1 cellular context compared by ENCODE assay signal in the genomic region with DNA sequence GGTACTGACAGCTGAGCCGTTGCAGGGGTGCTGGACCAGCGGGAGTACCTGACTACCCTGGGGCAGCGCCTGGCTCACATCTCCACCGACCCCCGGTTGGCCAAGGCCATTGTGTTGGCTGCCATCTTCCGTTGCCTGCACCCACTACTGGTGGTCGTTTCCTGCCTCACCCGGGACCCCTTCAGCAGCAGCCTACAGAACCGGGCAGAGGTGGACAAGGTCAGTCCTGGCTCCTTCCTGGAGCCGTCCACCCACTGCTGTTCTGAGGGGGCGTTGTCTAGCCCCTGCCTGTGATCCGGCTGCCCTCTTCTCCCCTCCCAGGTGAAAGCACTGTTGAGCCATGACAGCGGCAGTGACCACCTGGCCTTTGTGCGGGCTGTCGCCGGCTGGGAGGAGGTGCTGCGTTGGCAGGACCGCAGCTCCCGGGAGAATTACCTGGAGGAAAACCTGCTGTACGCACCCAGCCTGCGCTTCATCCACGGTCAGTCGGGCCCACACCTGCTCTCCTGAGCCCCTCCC.
TF ChIP-seq lines count a peak whose summit lies in the region.

No MANE protein-coding gene starts in this region.

TF ChIP-seq in HepG2, 621 proteins besides CTCF, POLR2A, EP300 and RAD21 (continues in another document):
- TF ChIP-seq, protein P1, sequence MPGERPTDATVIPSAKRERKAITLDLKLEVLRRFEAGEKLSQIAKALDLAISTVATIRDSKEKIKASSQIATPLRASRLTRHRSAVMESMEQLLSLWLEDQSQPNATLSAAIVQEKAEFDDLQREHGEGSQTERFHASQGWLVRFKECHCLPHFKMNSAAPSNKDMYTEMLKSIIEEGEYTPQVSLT (CRISPR knock-in tag; IDR thresholded peaks at IDR 0.05; ENCODE audit: borderline replicate concordance, low read depth), result no peak
- TF ChIP-seq ZNF556 (CRISPR knock-in tag; IDR thresholded peaks at IDR 0.05; ENCODE audit: borderline replicate concordance), result no peak
- no peak for TF ChIP-seq MED1 (CRISPR knock-in tag; IDR thresholded peaks at IDR 0.05)
- no peak for TF ChIP-seq SSRP1 (CRISPR knock-in tag; IDR thresholded peaks at IDR 0.05)
- TF ChIP-seq ZNF709 (CRISPR knock-in tag; IDR thresholded peaks at IDR 0.05), result no peak
- TF ChIP-seq, protein P2, sequence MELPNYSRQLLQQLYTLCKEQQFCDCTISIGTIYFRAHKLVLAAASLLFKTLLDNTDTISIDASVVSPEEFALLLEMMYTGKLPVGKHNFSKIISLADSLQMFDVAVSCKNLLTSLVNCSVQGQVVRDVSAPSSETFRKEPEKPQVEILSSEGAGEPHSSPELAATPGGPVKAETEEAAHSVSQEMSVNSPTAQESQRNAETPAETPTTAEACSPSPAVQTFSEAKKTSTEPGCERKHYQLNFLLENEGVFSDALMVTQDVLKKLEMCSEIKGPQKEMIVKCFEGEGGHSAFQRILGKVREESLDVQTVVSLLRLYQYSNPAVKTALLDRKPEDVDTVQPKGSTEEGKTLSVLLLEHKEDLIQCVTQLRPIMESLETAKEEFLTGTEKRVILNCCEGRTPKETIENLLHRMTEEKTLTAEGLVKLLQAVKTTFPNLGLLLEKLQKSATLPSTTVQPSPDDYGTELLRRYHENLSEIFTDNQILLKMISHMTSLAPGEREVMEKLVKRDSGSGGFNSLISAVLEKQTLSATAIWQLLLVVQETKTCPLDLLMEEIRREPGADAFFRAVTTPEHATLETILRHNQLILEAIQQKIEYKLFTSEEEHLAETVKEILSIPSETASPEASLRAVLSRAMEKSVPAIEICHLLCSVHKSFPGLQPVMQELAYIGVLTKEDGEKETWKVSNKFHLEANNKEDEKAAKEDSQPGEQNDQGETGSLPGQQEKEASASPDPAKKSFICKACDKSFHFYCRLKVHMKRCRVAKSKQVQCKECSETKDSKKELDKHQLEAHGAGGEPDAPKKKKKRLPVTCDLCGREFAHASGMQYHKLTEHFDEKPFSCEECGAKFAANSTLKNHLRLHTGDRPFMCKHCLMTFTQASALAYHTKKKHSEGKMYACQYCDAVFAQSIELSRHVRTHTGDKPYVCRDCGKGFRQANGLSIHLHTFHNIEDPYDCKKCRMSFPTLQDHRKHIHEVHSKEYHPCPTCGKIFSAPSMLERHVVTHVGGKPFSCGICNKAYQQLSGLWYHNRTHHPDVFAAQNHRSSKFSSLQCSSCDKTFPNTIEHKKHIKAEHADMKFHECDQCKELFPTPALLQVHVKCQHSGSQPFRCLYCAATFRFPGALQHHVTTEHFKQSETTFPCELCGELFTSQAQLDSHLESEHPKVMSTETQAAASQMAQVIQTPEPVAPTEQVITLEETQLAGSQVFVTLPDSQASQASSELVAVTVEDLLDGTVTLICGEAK (IDR thresholded peaks at IDR 0.05), result no peak
- TF ChIP-seq, protein P2 (CRISPR knock-in tag; IDR thresholded peaks at IDR 0.05), result no peak
- no peak for TF ChIP-seq JUND (CRISPR knock-in tag; IDR thresholded peaks at IDR 0.05)
- TF ChIP-seq AGO2 (optimal IDR thresholded peaks at IDR 0.05; ENCODE audit: low read depth, low read length), result peak; percentile 83
- TF ChIP-seq, protein P3, sequence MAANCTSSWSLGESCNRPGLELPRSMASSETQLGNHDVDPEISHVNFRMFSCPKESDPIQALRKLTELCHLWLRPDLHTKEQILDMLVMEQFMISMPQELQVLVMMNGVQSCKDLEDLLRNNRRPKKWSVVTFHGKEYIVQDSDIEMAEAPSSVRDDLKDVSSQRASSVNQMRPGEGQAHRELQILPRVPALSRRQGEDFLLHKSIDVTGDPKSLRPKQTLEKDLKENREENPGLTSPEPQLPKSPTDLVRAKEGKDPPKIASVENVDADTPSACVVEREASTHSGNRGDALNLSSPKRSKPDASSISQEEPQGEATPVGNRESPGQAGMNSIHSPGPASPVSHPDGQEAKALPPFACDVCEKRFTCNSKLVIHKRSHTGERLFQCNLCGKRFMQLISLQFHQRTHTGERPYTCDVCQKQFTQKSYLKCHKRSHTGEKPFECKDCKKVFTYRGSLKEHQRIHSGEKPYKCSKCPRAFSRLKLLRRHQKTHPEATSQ (CRISPR knock-in tag; IDR thresholded peaks at IDR 0.05; ENCODE audit: borderline replicate concordance), result no peak
- no peak for TF ChIP-seq ZNF567 (CRISPR knock-in tag; IDR thresholded peaks at IDR 0.05; ENCODE audit: borderline replicate concordance)
- TF ChIP-seq, protein P4, sequence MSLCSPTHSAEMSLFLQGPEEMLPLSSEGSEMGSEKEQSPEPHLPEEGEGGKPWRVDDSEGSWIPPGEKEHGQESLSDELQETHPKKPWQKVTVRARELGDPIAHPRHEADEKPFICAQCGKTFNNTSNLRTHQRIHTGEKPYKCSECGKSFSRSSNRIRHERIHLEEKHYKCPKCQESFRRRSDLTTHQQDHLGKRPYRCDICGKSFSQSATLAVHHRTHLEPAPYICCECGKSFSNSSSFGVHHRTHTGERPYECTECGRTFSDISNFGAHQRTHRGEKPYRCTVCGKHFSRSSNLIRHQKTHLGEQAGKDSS (CRISPR knock-in tag; IDR thresholded peaks at IDR 0.05; ENCODE audit: borderline replicate concordance, low read depth), result no peak
- TF ChIP-seq PRMT3 (CRISPR knock-in tag; IDR thresholded peaks at IDR 0.05; ENCODE audit: borderline replicate concordance, low read depth), result no peak
- no peak for TF ChIP-seq ZNF615 (CRISPR knock-in tag; IDR thresholded peaks at IDR 0.05; ENCODE audit: borderline replicate concordance)
- TF ChIP-seq SP5 (CRISPR knock-in tag; IDR thresholded peaks at IDR 0.05; ENCODE audit: borderline replicate concordance, low read depth), result no peak
- peak; percentile 15; the same call in 1 of the 2 replicates for TF ChIP-seq KDM2A (CRISPR knock-in tag; IDR thresholded peaks at IDR 0.05; ENCODE audit: borderline replicate concordance, low read depth)
- TF ChIP-seq, protein P5, sequence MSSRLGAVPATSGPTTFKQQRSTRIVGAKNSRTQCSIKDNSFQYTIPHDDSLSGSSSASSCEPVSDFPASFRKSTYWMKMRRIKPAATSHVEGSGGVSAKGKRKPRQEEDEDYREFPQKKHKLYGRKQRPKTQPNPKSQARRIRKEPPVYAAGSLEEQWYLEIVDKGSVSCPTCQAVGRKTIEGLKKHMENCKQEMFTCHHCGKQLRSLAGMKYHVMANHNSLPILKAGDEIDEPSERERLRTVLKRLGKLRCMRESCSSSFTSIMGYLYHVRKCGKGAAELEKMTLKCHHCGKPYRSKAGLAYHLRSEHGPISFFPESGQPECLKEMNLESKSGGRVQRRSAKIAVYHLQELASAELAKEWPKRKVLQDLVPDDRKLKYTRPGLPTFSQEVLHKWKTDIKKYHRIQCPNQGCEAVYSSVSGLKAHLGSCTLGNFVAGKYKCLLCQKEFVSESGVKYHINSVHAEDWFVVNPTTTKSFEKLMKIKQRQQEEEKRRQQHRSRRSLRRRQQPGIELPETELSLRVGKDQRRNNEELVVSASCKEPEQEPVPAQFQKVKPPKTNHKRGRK (CRISPR knock-in tag; IDR thresholded peaks at IDR 0.05), result no peak
- TF ChIP-seq MIER2 (CRISPR knock-in tag; IDR thresholded peaks at IDR 0.05), result no peak
- no peak for TF ChIP-seq ZNF788 (CRISPR knock-in tag; IDR thresholded peaks at IDR 0.05; ENCODE audit: borderline replicate concordance)
- TF ChIP-seq KAT8 (CRISPR knock-in tag; IDR thresholded peaks at IDR 0.05), result no peak
- no peak for TF ChIP-seq ZNF296 (CRISPR knock-in tag; conservative IDR thresholded peaks at IDR 0.05)
- no peak for TF ChIP-seq KLF16 (CRISPR knock-in tag; IDR thresholded peaks at IDR 0.05)
- TF ChIP-seq, protein P6, sequence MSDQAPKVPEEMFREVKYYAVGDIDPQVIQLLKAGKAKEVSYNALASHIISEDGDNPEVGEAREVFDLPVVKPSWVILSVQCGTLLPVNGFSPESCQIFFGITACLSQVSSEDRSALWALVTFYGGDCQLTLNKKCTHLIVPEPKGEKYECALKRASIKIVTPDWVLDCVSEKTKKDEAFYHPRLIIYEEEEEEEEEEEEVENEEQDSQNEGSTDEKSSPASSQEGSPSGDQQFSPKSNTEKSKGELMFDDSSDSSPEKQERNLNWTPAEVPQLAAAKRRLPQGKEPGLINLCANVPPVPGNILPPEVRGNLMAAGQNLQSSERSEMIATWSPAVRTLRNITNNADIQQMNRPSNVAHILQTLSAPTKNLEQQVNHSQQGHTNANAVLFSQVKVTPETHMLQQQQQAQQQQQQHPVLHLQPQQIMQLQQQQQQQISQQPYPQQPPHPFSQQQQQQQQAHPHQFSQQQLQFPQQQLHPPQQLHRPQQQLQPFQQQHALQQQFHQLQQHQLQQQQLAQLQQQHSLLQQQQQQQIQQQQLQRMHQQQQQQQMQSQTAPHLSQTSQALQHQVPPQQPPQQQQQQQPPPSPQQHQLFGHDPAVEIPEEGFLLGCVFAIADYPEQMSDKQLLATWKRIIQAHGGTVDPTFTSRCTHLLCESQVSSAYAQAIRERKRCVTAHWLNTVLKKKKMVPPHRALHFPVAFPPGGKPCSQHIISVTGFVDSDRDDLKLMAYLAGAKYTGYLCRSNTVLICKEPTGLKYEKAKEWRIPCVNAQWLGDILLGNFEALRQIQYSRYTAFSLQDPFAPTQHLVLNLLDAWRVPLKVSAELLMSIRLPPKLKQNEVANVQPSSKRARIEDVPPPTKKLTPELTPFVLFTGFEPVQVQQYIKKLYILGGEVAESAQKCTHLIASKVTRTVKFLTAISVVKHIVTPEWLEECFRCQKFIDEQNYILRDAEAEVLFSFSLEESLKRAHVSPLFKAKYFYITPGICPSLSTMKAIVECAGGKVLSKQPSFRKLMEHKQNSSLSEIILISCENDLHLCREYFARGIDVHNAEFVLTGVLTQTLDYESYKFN (CRISPR knock-in tag; conservative IDR thresholded peaks at IDR 0.05), result no peak
- peak; percentile 28; the same call in 1 of the 2 replicates for TF ChIP-seq POLR2G (IDR thresholded peaks at IDR 0.05; ENCODE audit: low read depth, low read length)
- TF ChIP-seq HOXA5 (CRISPR knock-in tag; IDR thresholded peaks at IDR 0.05), result no peak
- TF ChIP-seq ZFY (CRISPR knock-in tag; IDR thresholded peaks at IDR 0.05), result no peak; the same call in 1 of the 2 replicates
- TF ChIP-seq, protein P7, sequence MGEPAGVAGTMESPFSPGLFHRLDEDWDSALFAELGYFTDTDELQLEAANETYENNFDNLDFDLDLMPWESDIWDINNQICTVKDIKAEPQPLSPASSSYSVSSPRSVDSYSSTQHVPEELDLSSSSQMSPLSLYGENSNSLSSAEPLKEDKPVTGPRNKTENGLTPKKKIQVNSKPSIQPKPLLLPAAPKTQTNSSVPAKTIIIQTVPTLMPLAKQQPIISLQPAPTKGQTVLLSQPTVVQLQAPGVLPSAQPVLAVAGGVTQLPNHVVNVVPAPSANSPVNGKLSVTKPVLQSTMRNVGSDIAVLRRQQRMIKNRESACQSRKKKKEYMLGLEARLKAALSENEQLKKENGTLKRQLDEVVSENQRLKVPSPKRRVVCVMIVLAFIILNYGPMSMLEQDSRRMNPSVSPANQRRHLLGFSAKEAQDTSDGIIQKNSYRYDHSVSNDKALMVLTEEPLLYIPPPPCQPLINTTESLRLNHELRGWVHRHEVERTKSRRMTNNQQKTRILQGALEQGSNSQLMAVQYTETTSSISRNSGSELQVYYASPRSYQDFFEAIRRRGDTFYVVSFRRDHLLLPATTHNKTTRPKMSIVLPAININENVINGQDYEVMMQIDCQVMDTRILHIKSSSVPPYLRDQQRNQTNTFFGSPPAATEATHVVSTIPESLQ (CRISPR knock-in tag; conservative IDR thresholded peaks at IDR 0.05), result no peak
- TF ChIP-seq RBM39 (IDR thresholded peaks at IDR 0.05; ENCODE audit: low read depth, low read length, poor library complexity, severe bottlenecking), result peak; percentile 19
- 0 out of 2 replicates have a peak, but pooled peaks have one; percentile 22 for TF ChIP-seq RBFOX2 (IDR thresholded peaks at IDR 0.05; ENCODE audit: low read depth, low read length)
- TF ChIP-seq BRCA1 (CRISPR knock-in tag; IDR thresholded peaks at IDR 0.05), result no peak
- no peak for TF ChIP-seq CBFB (CRISPR knock-in tag; IDR thresholded peaks at IDR 0.05)
- no peak for TF ChIP-seq ZNF766 (CRISPR knock-in tag; IDR thresholded peaks at IDR 0.05; ENCODE audit: borderline replicate concordance)
- TF ChIP-seq AKAP8 (CRISPR knock-in tag; IDR thresholded peaks at IDR 0.05), result peak; percentile 19; the same call in 1 of the 2 replicates
